11 cellular contexts compared by ENCODE assay signal in genomic region chrX:49139713-49140112, GRCh38.
"Had no signal": no experiment of that assay in that cellular context is flagged by ENCODE, and none has a peak within 500 bp of the region (broad histone marks: within the 10 kb centered on the region; RNA-seq: fewer than 3 reads in every experiment).

No MANE protein-coding gene starts in this region.

- H3K27me3 ChIP-seq: neural progenitor cell had no signal

- H3K4me3 ChIP-seq: neural progenitor cell had no signal

- H2AFZ ChIP-seq: neural progenitor cell had no signal

- H3K36me3 ChIP-seq: neural progenitor cell had no signal

- H3K27ac ChIP-seq: neural progenitor cell had no signal

- ATAC-seq: left cardiac atrium; naive thymus-derived CD4-positive, alpha-beta T cell; stimulated activated naive B cell treated with anti-CD40 and anti-IgM and Interleukin-4, amounts not matched to agents 10 μg/mL and 1 μg/mL and 100 μg/mL, for 72 hours had no signal

- H3K4me2 ChIP-seq: neural progenitor cell had no signal

- DNase-seq: activated B cell treated with CpG ODN at 0.5 μM for 24 hours; activated CD4-positive, alpha-beta memory T cell treated with anti-CD3 and anti-CD28 coated beads for 36 hours; activated CD4-positive, alpha-beta T cell treated with anti-CD3 and anti-CD28 coated beads for 4 hours; activated gamma-delta T cell treated with Interleukin-2 at 50 U/mL for 16 hours; activated T-cell treated with anti-CD3 and anti-CD28 coated beads for 4 hours; effector memory CD4-positive, alpha-beta T cell; left cardiac atrium; mesendoderm; naive thymus-derived CD4-positive, alpha-beta T cell; stimulated activated naive B cell treated with anti-CD40 and anti-IgM and Interleukin-4, amounts not matched to agents 10 μg/mL and 1 μg/mL and 100 μg/mL, for 72 hours had no signal

- H3K9ac ChIP-seq: neural progenitor cell had no signal

- H3K4me1 ChIP-seq: neural progenitor cell had no signal
